ENCODE assay signal across 1 cellular context in the genomic region with DNA sequence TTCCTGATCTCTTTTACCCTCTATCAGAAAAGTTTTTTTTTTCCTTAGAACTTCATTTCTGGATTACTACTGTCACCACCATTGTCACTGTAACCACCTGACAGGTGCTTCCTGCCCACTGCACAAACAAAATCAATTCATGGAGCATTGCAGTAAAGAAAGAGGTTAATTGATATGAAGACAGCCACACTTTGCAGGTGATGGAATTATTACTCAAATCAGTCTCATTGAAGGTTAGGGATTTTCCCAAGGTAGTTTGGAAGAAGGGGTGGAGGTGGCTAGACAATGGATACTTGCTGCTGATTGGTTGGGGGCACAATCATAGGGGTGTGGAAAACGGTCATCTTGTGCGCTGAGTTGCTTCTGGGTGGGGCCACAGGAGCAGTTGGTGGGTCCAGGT.
TF ChIP-seq lines count a peak whose summit lies in the region.

No MANE protein-coding gene starts in this region.

TF ChIP-seq in GM23338, 12 proteins besides CTCF, POLR2A, EP300 and RAD21 (continued from another document):
- TF ChIP-seq, protein P1, sequence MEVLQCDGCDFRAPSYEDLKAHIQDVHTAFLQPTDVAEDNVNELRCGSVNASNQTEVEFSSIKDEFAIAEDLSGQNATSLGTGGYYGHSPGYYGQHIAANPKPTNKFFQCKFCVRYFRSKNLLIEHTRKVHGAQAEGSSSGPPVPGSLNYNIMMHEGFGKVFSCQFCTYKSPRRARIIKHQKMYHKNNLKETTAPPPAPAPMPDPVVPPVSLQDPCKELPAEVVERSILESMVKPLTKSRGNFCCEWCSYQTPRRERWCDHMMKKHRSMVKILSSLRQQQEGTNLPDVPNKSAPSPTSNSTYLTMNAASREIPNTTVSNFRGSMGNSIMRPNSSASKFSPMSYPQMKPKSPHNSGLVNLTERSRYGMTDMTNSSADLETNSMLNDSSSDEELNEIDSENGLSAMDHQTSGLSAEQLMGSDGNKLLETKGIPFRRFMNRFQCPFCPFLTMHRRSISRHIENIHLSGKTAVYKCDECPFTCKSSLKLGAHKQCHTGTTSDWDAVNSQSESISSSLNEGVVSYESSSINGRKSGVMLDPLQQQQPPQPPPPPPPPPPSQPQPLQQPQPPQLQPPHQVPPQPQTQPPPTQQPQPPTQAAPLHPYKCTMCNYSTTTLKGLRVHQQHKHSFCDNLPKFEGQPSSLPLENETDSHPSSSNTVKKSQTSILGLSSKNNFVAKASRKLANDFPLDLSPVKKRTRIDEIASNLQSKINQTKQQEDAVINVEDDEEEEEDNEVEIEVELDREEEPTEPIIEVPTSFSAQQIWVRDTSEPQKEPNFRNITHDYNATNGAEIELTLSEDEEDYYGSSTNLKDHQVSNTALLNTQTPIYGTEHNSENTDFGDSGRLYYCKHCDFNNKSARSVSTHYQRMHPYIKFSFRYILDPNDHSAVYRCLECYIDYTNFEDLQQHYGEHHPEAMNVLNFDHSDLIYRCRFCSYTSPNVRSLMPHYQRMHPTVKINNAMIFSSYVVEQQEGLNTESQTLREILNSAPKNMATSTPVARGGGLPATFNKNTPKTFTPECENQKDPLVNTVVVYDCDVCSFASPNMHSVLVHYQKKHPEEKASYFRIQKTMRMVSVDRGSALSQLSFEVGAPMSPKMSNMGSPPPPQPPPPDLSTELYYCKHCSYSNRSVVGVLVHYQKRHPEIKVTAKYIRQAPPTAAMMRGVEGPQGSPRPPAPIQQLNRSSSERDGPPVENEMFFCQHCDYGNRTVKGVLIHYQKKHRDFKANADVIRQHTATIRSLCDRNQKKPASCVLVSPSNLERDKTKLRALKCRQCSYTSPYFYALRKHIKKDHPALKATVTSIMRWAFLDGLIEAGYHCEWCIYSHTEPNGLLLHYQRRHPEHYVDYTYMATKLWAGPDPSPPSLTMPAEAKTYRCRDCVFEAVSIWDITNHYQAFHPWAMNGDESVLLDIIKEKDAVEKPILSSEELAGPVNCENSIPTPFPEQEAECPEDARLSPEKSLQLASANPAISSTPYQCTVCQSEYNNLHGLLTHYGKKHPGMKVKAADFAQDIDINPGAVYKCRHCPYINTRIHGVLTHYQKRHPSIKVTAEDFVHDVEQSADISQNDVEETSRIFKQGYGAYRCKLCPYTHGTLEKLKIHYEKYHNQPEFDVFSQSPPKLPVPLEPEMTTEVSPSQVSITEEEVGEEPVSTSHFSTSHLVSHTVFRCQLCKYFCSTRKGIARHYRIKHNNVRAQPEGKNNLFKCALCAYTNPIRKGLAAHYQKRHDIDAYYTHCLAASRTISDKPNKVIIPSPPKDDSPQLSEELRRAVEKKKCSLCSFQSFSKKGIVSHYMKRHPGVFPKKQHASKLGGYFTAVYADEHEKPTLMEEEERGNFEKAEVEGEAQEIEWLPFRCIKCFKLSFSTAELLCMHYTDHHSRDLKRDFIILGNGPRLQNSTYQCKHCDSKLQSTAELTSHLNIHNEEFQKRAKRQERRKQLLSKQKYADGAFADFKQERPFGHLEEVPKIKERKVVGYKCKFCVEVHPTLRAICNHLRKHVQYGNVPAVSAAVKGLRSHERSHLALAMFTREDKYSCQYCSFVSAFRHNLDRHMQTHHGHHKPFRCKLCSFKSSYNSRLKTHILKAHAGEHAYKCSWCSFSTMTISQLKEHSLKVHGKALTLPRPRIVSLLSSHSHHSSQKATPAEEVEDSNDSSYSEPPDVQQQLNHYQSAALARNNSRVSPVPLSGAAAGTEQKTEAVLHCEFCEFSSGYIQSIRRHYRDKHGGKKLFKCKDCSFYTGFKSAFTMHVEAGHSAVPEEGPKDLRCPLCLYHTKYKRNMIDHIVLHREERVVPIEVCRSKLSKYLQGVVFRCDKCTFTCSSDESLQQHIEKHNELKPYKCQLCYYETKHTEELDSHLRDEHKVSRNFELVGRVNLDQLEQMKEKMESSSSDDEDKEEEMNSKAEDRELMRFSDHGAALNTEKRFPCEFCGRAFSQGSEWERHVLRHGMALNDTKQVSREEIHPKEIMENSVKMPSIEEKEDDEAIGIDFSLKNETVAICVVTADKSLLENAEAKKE (CRISPR knock-in tag; IDR thresholded peaks at IDR 0.05) = no peak
TF ChIP-seq in GM23338: peak in this region for 0.
